ENCODE assay signal across 23 cellular contexts in genomic region chrX:10441464-10441863, GRCh38.
DNase-seq lines count a peak whose midpoint lies in the region; ATAC-seq and TF ChIP-seq lines count a peak whose summit lies in the region.
"Had no signal": no experiment of that assay in that cellular context is flagged by ENCODE, and none has a peak within 500 bp of the region (broad histone marks: within the 10 kb centered on the region; RNA-seq: fewer than 3 reads in every experiment).

No MANE protein-coding gene starts in this region.

- H3K36me3 Mint-ChIP-seq in GM23338 (ENCODE audit: low read depth) (no peaks in the 10 kb centered on the region), WTC11 (no peaks in the 10 kb centered on the region), nephron progenitor cell (ENCODE audit: low read depth) (peaks cover 12% of the 10 kb centered on the region)
- H3K36me3 Mint-ChIP-seq: CD14-positive monocyte; CD8-positive, alpha-beta memory T cell had no signal

- no peak overlapping the region for H3K4me3 Mint-ChIP-seq in GM23338
- H3K4me3 Mint-ChIP-seq in WTC11, result peak overlapping the region; percentile 37; the same call in 1 of the 2 replicates
- no peak overlapping the region for H3K4me3 Mint-ChIP-seq in nephron progenitor cell
- H3K4me3 Mint-ChIP-seq: CD14-positive monocyte; CD4-positive, alpha-beta T cell; CD8-positive, alpha-beta memory T cell; H9 had no signal

- H3K9ac ChIP-seq in iPS-20b (ENCODE audit: low read depth, low read length), result no peak overlapping the region
- H3K9ac ChIP-seq: BLaER1 treated with 17β-estradiol and CSF1 and Interleukin-3, amounts not matched to agents 10 nM and 100 nM had no signal

- POLR2A ChIA-PET in WTC11 (lab: Charles Lee), result no interaction called here

- H3K4me2 ChIP-seq in GM23338, result no peak overlapping the region
- H3K4me2 ChIP-seq: A549; BLaER1 treated with 17β-estradiol and CSF1 and Interleukin-3, amounts not matched to agents 10 nM and 100 nM had no signal

- no peaks in the 10 kb centered on the region for H3K9me3 Mint-ChIP-seq in GM23338
- no peaks in the 10 kb centered on the region for H3K9me3 Mint-ChIP-seq in WTC11
- peaks cover 54% of the 10 kb centered on the region for H3K9me3 Mint-ChIP-seq in nephron progenitor cell

- no peaks in the 10 kb centered on the region for H3F3A ChIP-seq in GM23338 (replicated peaks; ENCODE audit: low read depth)

- peak; percentile 79 for ATAC-seq in GM23338
- ATAC-seq in WTC11, result peak; percentile 95
- no peak for ATAC-seq in GM19023 (IDR thresholded peaks at IDR 0.05; ENCODE audit: unreplicated experiment)
- ATAC-seq: GM12878, HCT116 had no signal

- H3K27me3 ChIP-seq in GM23338 (ENCODE audit: insufficient read depth), result no peaks in the 10 kb centered on the region
- no peaks in the 10 kb centered on the region for H3K27me3 ChIP-seq in iPS-20b (ENCODE audit: insufficient read depth, low read length)
- H3K27me3 ChIP-seq: BE2C had no signal

- H3K79me2 ChIP-seq in GM23338 (replicated peaks; ENCODE audit: insufficient read depth), result no peaks in the 10 kb centered on the region

- H3K4me1 ChIP-seq in GM23338 (ENCODE audit: insufficient read depth), result peaks cover 9% of the 10 kb centered on the region
- H3K4me1 ChIP-seq in iPS-20b (ENCODE audit: insufficient read depth, low read length), result 0 out of 2 replicates have a peak, but pooled peaks cover 3% of the 10 kb centered on the region
- H3K4me1 ChIP-seq: A549; BE2C; BLaER1 treated with 17β-estradiol and CSF1 and Interleukin-3, amounts not matched to agents 10 nM and 100 nM had no signal

- no peaks in the 10 kb centered on the region for H3K9me3 ChIP-seq in iPS-20b (ENCODE audit: insufficient read depth, low read depth, low read length)
- H3K9me3 ChIP-seq: A549; BE2C; BLaER1 treated with 17β-estradiol and CSF1 and Interleukin-3, amounts not matched to agents 10 nM and 100 nM had no signal

- DNase-seq in GM23338 (ENCODE audit: low spot score) (peak; percentile 40), WTC11 (ENCODE audit: low spot score) (no peak), nephron progenitor cell (no peak), NCI-H2081 treated with DMSO at 0.1 percent for 48 hours (lab: John Stamatoyannopoulos, UW) (no peak)
- DNase-seq: 8988T; ACHN; AML-193; BE2C; CD4-positive, alpha-beta T cell; CD8-positive, alpha-beta memory T cell; DMS 273 treated with DMSO at 0.1 percent for 48 hours; DMS79; EL; GDM1; GOT3; H9 had no signal

- H3K4me1 Mint-ChIP-seq in GM23338, result peaks cover 13% of the 10 kb centered on the region
- peaks cover 15% of the 10 kb centered on the region for H3K4me1 Mint-ChIP-seq in WTC11
- H3K4me1 Mint-ChIP-seq in nephron progenitor cell, result no peaks in the 10 kb centered on the region
- H3K4me1 Mint-ChIP-seq: CD14-positive monocyte; CD8-positive, alpha-beta memory T cell had no signal

- no peaks in the 10 kb centered on the region for H3K36me3 ChIP-seq in GM23338 (ENCODE audit: insufficient read depth)
- no peaks in the 10 kb centered on the region for H3K36me3 ChIP-seq in iPS-20b (ENCODE audit: insufficient read depth, low read depth, low read length)
- H3K36me3 ChIP-seq: BE2C; BLaER1 treated with 17β-estradiol and CSF1 and Interleukin-3, amounts not matched to agents 10 nM and 100 nM had no signal

- no peak overlapping the region for H2AFZ ChIP-seq in GM23338

- CTCF ChIA-PET in WTC11 (lab: Charles Lee), result no interaction called here

- H3K4me3 ChIP-seq in GM23338 (no peak overlapping the region), iPS-20b (ENCODE audit: low read length) (peak overlapping the region; percentile 20; the same call in 1 of the 2 replicates)
- H3K4me3 ChIP-seq: A549; BLaER1 treated with 17β-estradiol and CSF1 and Interleukin-3, amounts not matched to agents 10 nM and 100 nM; GM12878 had no signal

- no peak for TF ChIP-seq CTCF in GM23338 (conservative IDR thresholded peaks at IDR 0.05; ENCODE audit: low read depth in 2 of 2)
- no peak for TF ChIP-seq CTCF in WTC11 (IDR thresholded peaks at IDR 0.05)
- no peak for TF ChIP-seq CTCF in nephron progenitor cell (IDR thresholded peaks at IDR 0.05)

- H3K27ac ChIP-seq in GM23338 (ENCODE audit: low read depth), result no peak overlapping the region
- H3K27ac ChIP-seq in iPS-20b (ENCODE audit: low read length), result no peak overlapping the region
- H3K27ac ChIP-seq: A549; BLaER1 treated with 17β-estradiol and CSF1 and Interleukin-3, amounts not matched to agents 10 nM and 100 nM had no signal

- no peak overlapping the region for H3K27ac Mint-ChIP-seq in GM23338
- H3K27ac Mint-ChIP-seq in WTC11, result no peak overlapping the region
- H3K27ac Mint-ChIP-seq in nephron progenitor cell, result no peak overlapping the region
- H3K27ac Mint-ChIP-seq: CD4-positive, alpha-beta T cell; CD8-positive, alpha-beta memory T cell; H9 had no signal

- H3K9me2 ChIP-seq in GM23338 (ENCODE audit: insufficient read depth), result no peaks in the 10 kb centered on the region

- H3K27me3 Mint-ChIP-seq in GM23338 (ENCODE audit: insufficient read depth, low read depth, poor library complexity), result no peaks in the 10 kb centered on the region
- peaks cover 43% of the 10 kb centered on the region for H3K27me3 Mint-ChIP-seq in WTC11 (ENCODE audit: low read depth)
- H3K27me3 Mint-ChIP-seq in nephron progenitor cell (ENCODE audit: low read depth, poor library complexity), result peaks cover 4% of the 10 kb centered on the region
- H3K27me3 Mint-ChIP-seq: CD4-positive, alpha-beta T cell had no signal

- H4K20me1 ChIP-seq in GM23338 (replicated peaks; ENCODE audit: insufficient read depth), result no peaks in the 10 kb centered on the region
- H4K20me1 ChIP-seq: BLaER1 treated with 17β-estradiol and CSF1 and Interleukin-3, amounts not matched to agents 10 nM and 100 nM had no signal

TF ChIP-seq in GM23338, 12 proteins besides CTCF, POLR2A, EP300 and RAD21:
- TF ChIP-seq POLR2AphosphoS5 (IDR thresholded peaks at IDR 0.05; ENCODE audit: low read depth) (no peak), ZNF331 (CRISPR knock-in tag; IDR thresholded peaks at IDR 0.05; ENCODE audit: low read depth) (no peak)

TF ChIP-seq in WTC11, 78 proteins besides CTCF, POLR2A, EP300 and RAD21 (continues in another document):
- TF ChIP-seq, protein P1, sequence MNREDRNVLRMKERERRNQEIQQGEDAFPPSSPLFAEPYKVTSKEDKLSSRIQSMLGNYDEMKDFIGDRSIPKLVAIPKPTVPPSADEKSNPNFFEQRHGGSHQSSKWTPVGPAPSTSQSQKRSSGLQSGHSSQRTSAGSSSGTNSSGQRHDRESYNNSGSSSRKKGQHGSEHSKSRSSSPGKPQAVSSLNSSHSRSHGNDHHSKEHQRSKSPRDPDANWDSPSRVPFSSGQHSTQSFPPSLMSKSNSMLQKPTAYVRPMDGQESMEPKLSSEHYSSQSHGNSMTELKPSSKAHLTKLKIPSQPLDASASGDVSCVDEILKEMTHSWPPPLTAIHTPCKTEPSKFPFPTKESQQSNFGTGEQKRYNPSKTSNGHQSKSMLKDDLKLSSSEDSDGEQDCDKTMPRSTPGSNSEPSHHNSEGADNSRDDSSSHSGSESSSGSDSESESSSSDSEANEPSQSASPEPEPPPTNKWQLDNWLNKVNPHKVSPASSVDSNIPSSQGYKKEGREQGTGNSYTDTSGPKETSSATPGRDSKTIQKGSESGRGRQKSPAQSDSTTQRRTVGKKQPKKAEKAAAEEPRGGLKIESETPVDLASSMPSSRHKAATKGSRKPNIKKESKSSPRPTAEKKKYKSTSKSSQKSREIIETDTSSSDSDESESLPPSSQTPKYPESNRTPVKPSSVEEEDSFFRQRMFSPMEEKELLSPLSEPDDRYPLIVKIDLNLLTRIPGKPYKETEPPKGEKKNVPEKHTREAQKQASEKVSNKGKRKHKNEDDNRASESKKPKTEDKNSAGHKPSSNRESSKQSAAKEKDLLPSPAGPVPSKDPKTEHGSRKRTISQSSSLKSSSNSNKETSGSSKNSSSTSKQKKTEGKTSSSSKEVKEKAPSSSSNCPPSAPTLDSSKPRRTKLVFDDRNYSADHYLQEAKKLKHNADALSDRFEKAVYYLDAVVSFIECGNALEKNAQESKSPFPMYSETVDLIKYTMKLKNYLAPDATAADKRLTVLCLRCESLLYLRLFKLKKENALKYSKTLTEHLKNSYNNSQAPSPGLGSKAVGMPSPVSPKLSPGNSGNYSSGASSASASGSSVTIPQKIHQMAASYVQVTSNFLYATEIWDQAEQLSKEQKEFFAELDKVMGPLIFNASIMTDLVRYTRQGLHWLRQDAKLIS (CRISPR knock-in tag; IDR thresholded peaks at IDR 0.05; ENCODE audit: borderline replicate concordance), result no peak
- TF ChIP-seq, protein P2, sequence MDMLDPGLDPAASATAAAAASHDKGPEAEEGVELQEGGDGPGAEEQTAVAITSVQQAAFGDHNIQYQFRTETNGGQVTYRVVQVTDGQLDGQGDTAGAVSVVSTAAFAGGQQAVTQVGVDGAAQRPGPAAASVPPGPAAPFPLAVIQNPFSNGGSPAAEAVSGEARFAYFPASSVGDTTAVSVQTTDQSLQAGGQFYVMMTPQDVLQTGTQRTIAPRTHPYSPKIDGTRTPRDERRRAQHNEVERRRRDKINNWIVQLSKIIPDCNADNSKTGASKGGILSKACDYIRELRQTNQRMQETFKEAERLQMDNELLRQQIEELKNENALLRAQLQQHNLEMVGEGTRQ (CRISPR knock-in tag; IDR thresholded peaks at IDR 0.05), result no peak
- TF ChIP-seq ZBTB21 (CRISPR knock-in tag; IDR thresholded peaks at IDR 0.05; ENCODE audit: borderline replicate concordance) (no peak), FOXP1 (CRISPR knock-in tag; IDR thresholded peaks at IDR 0.05; ENCODE audit: borderline replicate concordance) (no peak)
- TF ChIP-seq, protein P3, sequence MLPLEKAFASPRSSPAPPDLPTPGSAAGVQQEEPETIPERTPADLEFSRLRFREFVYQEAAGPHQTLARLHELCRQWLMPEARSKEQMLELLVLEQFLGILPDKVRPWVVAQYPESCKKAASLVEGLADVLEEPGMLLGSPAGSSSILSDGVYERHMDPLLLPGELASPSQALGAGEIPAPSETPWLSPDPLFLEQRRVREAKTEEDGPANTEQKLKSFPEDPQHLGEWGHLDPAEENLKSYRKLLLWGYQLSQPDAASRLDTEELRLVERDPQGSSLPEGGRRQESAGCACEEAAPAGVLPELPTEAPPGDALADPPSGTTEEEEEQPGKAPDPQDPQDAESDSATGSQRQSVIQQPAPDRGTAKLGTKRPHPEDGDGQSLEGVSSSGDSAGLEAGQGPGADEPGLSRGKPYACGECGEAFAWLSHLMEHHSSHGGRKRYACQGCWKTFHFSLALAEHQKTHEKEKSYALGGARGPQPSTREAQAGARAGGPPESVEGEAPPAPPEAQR (CRISPR knock-in tag; IDR thresholded peaks at IDR 0.05), result no peak
